Comparison of ENCODE assay signal across 14 cellular contexts in the genomic region with DNA sequence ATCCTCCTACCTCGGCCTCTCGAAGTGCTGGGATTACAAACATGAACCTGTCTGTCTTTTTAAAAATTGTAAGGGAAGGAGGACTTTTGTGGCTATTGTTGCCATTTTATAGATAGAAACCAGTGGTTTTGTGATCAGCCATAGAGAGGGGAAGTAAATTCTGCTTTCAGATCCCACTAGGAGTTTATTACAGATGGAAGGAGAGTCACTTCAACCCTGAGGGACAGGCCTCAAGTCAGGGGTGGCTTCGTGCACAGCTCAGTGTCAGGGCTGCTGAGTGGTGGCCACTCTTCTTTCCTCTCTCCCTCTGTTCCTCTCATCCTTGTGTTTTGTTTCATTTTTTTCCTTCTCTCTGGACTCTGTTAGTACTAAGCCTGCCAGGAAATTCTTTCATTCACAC.
"Had no signal": no experiment of that assay in that cellular context is flagged by ENCODE, and none has a peak within 500 bp of the region (broad histone marks: within the 10 kb centered on the region; RNA-seq: fewer than 3 reads in every experiment).

No MANE protein-coding gene starts in this region.

- ATAC-seq: activated T-cell treated with anti-CD3 and anti-CD28 coated beads, Interleukin-2, amount 50 U/mL, for 72 hours; body of pancreas; T-cell had no signal

- H3K27me3 ChIP-seq: body of pancreas, transverse colon had no signal

- H3K4me1 ChIP-seq: body of pancreas, transverse colon had no signal

- H3K4me3 Mint-ChIP-seq: activated B cell treated with CpG ODN at 0.5 μM for 24 hours; activated T-cell treated with anti-CD3 and anti-CD28 coated beads, Interleukin-2, amount 50 U/mL, for 72 hours; T-cell had no signal

- H3K27me3 Mint-ChIP-seq: activated B cell treated with CpG ODN at 0.5 μM for 24 hours, T-cell had no signal

- H3K27ac ChIP-seq: body of pancreas, transverse colon had no signal

- H3K9me3 Mint-ChIP-seq: T-cell had no signal

- H3K4me3 ChIP-seq: body of pancreas, transverse colon had no signal

- H3K9me3 ChIP-seq: body of pancreas, transverse colon had no signal

- H3K27ac Mint-ChIP-seq: activated B cell treated with CpG ODN at 0.5 μM for 24 hours; activated T-cell treated with anti-CD3 and anti-CD28 coated beads, Interleukin-2, amount 50 U/mL, for 72 hours had no signal

- DNase-seq: activated B cell treated with CpG ODN at 0.5 μM for 24 hours; activated naive CD4-positive, alpha-beta T cell treated with Interleukin-2 at 50 U/mL for 16 hours; activated T-cell treated with anti-CD3 and anti-CD28 coated beads, Interleukin-2, amount 50 U/mL, for 72 hours; body of pancreas; central memory CD4-positive, alpha-beta T cell; cortex of kidney; erythroblast; hippocampal formation; kidney glomerular epithelial cell; posterior cingulate gyrus; stimulated activated CD4-positive, alpha-beta T cell treated with anti-CD3 and anti-CD28 coated beads, Interleukin-4, amount 100 ng/mL, for 4 hours; substantia nigra; T-cell; transverse colon had no signal
